Comparison of ENCODE assay signal across 1 cellular context in genomic region chr5:112183103-112183634, GRCh38.
TF ChIP-seq lines count a peak whose summit lies in the region.

No MANE protein-coding gene starts in this region.

TF ChIP-seq in WTC11, 78 proteins besides CTCF, POLR2A, EP300 and RAD21 (continued from another document):
- TF ChIP-seq FOXP4 (CRISPR knock-in tag; IDR thresholded peaks at IDR 0.05) = no peak
TF ChIP-seq in WTC11: peak in this region for 0.
